1 cellular context compared by ENCODE assay signal in the genomic region with DNA sequence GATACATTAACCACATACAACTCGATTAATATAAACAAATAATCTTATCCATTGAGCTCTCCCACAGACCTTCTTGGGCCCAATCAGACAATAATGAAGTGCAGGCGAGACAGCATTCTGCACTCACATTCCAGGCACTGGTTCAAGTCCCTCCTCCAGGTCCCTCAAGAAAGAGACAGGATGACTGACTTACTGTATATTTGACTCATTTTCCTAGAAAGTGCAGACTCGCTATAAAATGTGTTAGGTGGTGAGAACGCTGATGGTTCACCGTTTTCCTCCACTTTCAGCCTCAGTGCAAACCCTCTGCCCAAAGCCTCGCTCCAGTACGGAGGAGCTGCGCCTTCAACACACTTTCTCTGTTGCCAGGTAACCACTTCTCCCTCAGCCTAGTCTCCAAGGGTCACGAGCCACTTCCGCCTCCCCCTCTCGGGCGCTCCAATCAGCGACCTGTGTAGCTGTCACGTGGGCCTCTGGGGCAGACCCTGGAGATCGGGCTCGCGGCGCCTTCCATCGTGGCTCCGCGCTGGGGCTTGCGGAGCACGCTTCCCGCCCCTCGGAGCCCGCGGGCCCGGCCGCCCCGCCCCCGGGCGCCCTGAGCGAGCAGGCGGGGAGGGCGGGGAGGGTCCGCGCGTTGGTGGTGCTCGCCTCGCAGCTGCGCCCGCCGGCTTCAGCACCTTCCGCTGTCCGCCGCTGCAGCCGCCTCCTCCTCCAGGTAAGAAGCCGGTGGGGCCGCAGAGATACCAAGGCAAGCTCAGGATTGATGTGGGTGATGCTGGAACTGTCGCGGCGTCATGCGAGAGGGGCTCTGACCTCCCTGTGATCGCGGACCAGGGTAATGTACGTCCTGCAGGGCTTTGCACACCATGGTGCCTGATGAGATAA.
TF ChIP-seq lines count a peak whose summit lies in the region.

A gene (plus strand): TSS at position 477 of the 885 bp plus-strand sequence. CDS start 45,740 bp downstream, outside the sequence.

TF ChIP-seq in GM23338, 12 proteins besides CTCF, POLR2A, EP300 and RAD21 (continued from another document):
- TF ChIP-seq, protein P1, sequence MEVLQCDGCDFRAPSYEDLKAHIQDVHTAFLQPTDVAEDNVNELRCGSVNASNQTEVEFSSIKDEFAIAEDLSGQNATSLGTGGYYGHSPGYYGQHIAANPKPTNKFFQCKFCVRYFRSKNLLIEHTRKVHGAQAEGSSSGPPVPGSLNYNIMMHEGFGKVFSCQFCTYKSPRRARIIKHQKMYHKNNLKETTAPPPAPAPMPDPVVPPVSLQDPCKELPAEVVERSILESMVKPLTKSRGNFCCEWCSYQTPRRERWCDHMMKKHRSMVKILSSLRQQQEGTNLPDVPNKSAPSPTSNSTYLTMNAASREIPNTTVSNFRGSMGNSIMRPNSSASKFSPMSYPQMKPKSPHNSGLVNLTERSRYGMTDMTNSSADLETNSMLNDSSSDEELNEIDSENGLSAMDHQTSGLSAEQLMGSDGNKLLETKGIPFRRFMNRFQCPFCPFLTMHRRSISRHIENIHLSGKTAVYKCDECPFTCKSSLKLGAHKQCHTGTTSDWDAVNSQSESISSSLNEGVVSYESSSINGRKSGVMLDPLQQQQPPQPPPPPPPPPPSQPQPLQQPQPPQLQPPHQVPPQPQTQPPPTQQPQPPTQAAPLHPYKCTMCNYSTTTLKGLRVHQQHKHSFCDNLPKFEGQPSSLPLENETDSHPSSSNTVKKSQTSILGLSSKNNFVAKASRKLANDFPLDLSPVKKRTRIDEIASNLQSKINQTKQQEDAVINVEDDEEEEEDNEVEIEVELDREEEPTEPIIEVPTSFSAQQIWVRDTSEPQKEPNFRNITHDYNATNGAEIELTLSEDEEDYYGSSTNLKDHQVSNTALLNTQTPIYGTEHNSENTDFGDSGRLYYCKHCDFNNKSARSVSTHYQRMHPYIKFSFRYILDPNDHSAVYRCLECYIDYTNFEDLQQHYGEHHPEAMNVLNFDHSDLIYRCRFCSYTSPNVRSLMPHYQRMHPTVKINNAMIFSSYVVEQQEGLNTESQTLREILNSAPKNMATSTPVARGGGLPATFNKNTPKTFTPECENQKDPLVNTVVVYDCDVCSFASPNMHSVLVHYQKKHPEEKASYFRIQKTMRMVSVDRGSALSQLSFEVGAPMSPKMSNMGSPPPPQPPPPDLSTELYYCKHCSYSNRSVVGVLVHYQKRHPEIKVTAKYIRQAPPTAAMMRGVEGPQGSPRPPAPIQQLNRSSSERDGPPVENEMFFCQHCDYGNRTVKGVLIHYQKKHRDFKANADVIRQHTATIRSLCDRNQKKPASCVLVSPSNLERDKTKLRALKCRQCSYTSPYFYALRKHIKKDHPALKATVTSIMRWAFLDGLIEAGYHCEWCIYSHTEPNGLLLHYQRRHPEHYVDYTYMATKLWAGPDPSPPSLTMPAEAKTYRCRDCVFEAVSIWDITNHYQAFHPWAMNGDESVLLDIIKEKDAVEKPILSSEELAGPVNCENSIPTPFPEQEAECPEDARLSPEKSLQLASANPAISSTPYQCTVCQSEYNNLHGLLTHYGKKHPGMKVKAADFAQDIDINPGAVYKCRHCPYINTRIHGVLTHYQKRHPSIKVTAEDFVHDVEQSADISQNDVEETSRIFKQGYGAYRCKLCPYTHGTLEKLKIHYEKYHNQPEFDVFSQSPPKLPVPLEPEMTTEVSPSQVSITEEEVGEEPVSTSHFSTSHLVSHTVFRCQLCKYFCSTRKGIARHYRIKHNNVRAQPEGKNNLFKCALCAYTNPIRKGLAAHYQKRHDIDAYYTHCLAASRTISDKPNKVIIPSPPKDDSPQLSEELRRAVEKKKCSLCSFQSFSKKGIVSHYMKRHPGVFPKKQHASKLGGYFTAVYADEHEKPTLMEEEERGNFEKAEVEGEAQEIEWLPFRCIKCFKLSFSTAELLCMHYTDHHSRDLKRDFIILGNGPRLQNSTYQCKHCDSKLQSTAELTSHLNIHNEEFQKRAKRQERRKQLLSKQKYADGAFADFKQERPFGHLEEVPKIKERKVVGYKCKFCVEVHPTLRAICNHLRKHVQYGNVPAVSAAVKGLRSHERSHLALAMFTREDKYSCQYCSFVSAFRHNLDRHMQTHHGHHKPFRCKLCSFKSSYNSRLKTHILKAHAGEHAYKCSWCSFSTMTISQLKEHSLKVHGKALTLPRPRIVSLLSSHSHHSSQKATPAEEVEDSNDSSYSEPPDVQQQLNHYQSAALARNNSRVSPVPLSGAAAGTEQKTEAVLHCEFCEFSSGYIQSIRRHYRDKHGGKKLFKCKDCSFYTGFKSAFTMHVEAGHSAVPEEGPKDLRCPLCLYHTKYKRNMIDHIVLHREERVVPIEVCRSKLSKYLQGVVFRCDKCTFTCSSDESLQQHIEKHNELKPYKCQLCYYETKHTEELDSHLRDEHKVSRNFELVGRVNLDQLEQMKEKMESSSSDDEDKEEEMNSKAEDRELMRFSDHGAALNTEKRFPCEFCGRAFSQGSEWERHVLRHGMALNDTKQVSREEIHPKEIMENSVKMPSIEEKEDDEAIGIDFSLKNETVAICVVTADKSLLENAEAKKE (CRISPR knock-in tag; IDR thresholded peaks at IDR 0.05), result no peak
- TF ChIP-seq CREB1 (CRISPR knock-in tag; IDR thresholded peaks at IDR 0.05; ENCODE audit: low read depth) (peak; percentile 35; the same call in 1 of the 2 replicates), EZH2phosphoT487 (IDR thresholded peaks at IDR 0.05; ENCODE audit: unreplicated experiment) (no peak)
- TF ChIP-seq, protein P2, sequence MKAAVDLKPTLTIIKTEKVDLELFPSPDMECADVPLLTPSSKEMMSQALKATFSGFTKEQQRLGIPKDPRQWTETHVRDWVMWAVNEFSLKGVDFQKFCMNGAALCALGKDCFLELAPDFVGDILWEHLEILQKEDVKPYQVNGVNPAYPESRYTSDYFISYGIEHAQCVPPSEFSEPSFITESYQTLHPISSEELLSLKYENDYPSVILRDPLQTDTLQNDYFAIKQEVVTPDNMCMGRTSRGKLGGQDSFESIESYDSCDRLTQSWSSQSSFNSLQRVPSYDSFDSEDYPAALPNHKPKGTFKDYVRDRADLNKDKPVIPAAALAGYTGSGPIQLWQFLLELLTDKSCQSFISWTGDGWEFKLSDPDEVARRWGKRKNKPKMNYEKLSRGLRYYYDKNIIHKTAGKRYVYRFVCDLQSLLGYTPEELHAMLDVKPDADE (IDR thresholded peaks at IDR 0.05), result no peak
- TF ChIP-seq, protein P3, sequence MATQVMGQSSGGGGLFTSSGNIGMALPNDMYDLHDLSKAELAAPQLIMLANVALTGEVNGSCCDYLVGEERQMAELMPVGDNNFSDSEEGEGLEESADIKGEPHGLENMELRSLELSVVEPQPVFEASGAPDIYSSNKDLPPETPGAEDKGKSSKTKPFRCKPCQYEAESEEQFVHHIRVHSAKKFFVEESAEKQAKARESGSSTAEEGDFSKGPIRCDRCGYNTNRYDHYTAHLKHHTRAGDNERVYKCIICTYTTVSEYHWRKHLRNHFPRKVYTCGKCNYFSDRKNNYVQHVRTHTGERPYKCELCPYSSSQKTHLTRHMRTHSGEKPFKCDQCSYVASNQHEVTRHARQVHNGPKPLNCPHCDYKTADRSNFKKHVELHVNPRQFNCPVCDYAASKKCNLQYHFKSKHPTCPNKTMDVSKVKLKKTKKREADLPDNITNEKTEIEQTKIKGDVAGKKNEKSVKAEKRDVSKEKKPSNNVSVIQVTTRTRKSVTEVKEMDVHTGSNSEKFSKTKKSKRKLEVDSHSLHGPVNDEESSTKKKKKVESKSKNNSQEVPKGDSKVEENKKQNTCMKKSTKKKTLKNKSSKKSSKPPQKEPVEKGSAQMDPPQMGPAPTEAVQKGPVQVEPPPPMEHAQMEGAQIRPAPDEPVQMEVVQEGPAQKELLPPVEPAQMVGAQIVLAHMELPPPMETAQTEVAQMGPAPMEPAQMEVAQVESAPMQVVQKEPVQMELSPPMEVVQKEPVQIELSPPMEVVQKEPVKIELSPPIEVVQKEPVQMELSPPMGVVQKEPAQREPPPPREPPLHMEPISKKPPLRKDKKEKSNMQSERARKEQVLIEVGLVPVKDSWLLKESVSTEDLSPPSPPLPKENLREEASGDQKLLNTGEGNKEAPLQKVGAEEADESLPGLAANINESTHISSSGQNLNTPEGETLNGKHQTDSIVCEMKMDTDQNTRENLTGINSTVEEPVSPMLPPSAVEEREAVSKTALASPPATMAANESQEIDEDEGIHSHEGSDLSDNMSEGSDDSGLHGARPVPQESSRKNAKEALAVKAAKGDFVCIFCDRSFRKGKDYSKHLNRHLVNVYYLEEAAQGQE (IDR thresholded peaks at IDR 0.05; ENCODE audit: unreplicated experiment), result peak; percentile 75
